1 cellular context compared by ENCODE assay signal in genomic region chr5:143986567-143987242, GRCh38.
TF ChIP-seq lines count a peak whose summit lies in the region.

No MANE protein-coding gene starts in this region.

TF ChIP-seq in HEK293, 187 proteins besides CTCF, POLR2A, EP300 and RAD21 (continued from another document):
- TF ChIP-seq PRDM1 (tag by site-specific recombination; IDR thresholded peaks at IDR 0.05) = no peak
- TF ChIP-seq ZNF610 (tag by site-specific recombination; IDR thresholded peaks at IDR 0.05; ENCODE audit: borderline replicate concordance) = no peak
